ENCODE assay signal across 8 cellular contexts in genomic region chr9:133355881-133356357, GRCh38. TPM values are rescaled to one million over a fixed set of nuclear protein-coding genes. Genes with fewer than 3 reads are reported as not detected.
DNase-seq lines count a peak whose midpoint lies in the region; ATAC-seq and TF ChIP-seq lines count a peak whose summit lies in the region.

No MANE protein-coding gene starts in this region.

- ATAC-seq in HG03039 (IDR thresholded peaks at IDR 0.05; ENCODE audit: unreplicated experiment) = peak; percentile 24
- peak; percentile 17 for ATAC-seq in gastroesophageal sphincter
- ATAC-seq in GM19455 (IDR thresholded peaks at IDR 0.05; ENCODE audit: unreplicated experiment) = no peak

- peak overlapping the region; percentile 62 to 86 for H3K4me3 ChIP-seq in gastroesophageal sphincter

- peak in 2 of 3 experiments; percentile 61 to 72 for DNase-seq in NCI-H1417 (lab: John Stamatoyannopoulos, UW)
- no peak for DNase-seq in NCI-H1417 treated with DMSO at 0.1 percent for 48 hours (lab: John Stamatoyannopoulos, UW)
- peak; percentile 46 for DNase-seq in UCSD-AML1 (lab: John Stamatoyannopoulos, UW; ENCODE audit: unreplicated experiment)
- peak; percentile 39 for DNase-seq in retina
- no peak for DNase-seq in KBM-7

- peak overlapping the region in 3 of 4 donors; percentile 84 to 86 (median 84) for H3K27ac ChIP-seq in gastroesophageal sphincter

- 0% methylated on average over 3 to 7 of the region's 31 CpGs for WGBS in gastroesophageal sphincter (ENCODE audit: low coverage in 1 of 2), 2 donors

- TF ChIP-seq EP300 in gastroesophageal sphincter (IDR thresholded peaks at IDR 0.05) = no peak

- no peaks in the 10 kb centered on the region for H3K9me3 ChIP-seq in gastroesophageal sphincter

- peaks cover 0 to 59% of the 10 kb centered on the region in 2 donors for H3K36me3 ChIP-seq in gastroesophageal sphincter

- no peak for TF ChIP-seq POLR2A in gastroesophageal sphincter (IDR thresholded peaks at IDR 0.05)

- peak in 1 of 4 experiments; percentile 27 for TF ChIP-seq CTCF in gastroesophageal sphincter (IDR thresholded peaks at IDR 0.05)

- no peaks in the 10 kb centered on the region for H3K27me3 ChIP-seq in gastroesophageal sphincter

- in situ Hi-C loops in KBM-7 (cut with MboI; ENCODE audit: low pct_unique_long_range_greater_than_20kb, low sequenced_read_pairs) = no loop called here

- peaks cover 0 to 48% (median 23%) of the 10 kb centered on the region in 3 donors for H3K4me1 ChIP-seq in gastroesophageal sphincter

RNA-seq across cellular contexts. Expression of gene SURF1, which starts 0.4 kb away (rescaled TPM):
- total RNA-seq in gastroesophageal sphincter = 10 to 100 TPM; 46.0 to 53.4 (median 49.8) TPM

RNA-seq across cellular contexts. Expression of gene SURF2, which starts 0.4 kb away (rescaled TPM):
- total RNA-seq in gastroesophageal sphincter = 10 to 100 TPM; 11.2 to 16.3 (median 15.3) TPM

RNA-seq across cellular contexts. Expression of gene RPL7A, which starts 7.9 kb away (rescaled TPM):
- total RNA-seq in gastroesophageal sphincter = 1,000 to 10,000 TPM; 1,385 to 2,320 (median 1,660) TPM

RNA-seq across cellular contexts. Expression of gene MED22, which starts 8.0 kb away (rescaled TPM):
- total RNA-seq in gastroesophageal sphincter = 10 to 100 TPM; 25.1 to 47.3 (median 37.8) TPM

RNA-seq across cellular contexts. Expression of gene SURF6, which starts 19.9 kb away (rescaled TPM):
- total RNA-seq in gastroesophageal sphincter = 10 to 100 TPM; 22.5 to 36.3 (median 25.8) TPM

Comparison
In these comparisons a context has a peak if more than half of its experiments do, and no peak if none do; other contexts are left out.
1. DNase-seq: peak in NCI-H1417 (2 of 3), UCSD-AML1 (single experiment) and retina (single experiment); none in NCI-H1417 treated with DMSO at 0.1 percent for 48 hours (single experiment) and KBM-7 (single experiment).